In genomic region chr9:16616686-16617085, GRCh38 we compare ENCODE assay signal across 7 cellular contexts.
"Had no signal": no experiment of that assay in that cellular context is flagged by ENCODE, and none has a peak within 500 bp of the region (broad histone marks: within the 10 kb centered on the region; RNA-seq: fewer than 3 reads in every experiment).

No MANE protein-coding gene starts in this region.

- ATAC-seq: GM23338, HCT116, K562 had no signal

- H3K9me3 ChIP-seq: HAP-1 had no signal

- H2AFZ ChIP-seq: GM23338 had no signal

- H3K4me3 ChIP-seq: GM23338, HAP-1, K562 had no signal

- H3K36me3 ChIP-seq: HAP-1 had no signal

- DNase-seq: H7, KG1 had no signal

- H3K4me2 ChIP-seq: GM23338 had no signal

- FAIRE-seq: HTR-8/SVneo, K562 had no signal
